11 cellular contexts compared by ENCODE assay signal in the genomic region with DNA sequence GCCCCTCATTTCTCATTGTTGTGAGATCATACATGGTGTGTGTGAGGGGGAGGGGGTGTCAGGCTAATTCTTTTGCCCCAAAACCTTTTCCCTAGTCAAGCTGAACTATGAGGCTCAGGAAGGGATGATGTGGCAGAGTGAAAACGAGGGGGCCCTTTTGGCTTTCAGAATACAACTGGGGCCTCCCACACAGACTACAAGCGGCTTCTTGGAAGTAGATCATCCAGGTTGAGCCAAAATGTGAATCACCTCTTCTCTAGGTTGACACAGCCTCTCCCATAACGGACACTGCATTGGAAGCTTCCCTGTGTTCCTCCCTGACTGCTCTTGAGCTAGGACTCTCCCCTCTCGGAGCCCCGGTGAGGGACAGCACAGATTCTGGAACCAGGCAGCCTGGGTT. TPM values are rescaled to one million over a fixed set of nuclear protein-coding genes. Genes with fewer than 3 reads are reported as not detected.
DNase-seq lines count a peak whose midpoint lies in the region; ATAC-seq and TF ChIP-seq lines count a peak whose summit lies in the region.
"Had no signal": no experiment of that assay in that cellular context is flagged by ENCODE, and none has a peak within 500 bp of the region (broad histone marks: within the 10 kb centered on the region; RNA-seq: fewer than 3 reads in every experiment).

No MANE protein-coding gene starts in this region.

- no peak overlapping the region for H3K27ac Mint-ChIP-seq in neural crest cell (ENCODE audit: unreplicated experiment)

- H3K4me3 Mint-ChIP-seq in neural crest cell = peak overlapping the region; percentile 98

- ATAC-seq in heart right ventricle (no peak), Right ventricle myocardium inferior (no peak)

- no peaks in the 10 kb centered on the region for H3K9me3 ChIP-seq in heart right ventricle
- H3K9me3 ChIP-seq in adipocyte (ENCODE audit: control insufficient read depth, low read length) = no peaks in the 10 kb centered on the region
- no peaks in the 10 kb centered on the region for H3K9me3 ChIP-seq in uterus
- no peaks in the 10 kb centered on the region for H3K9me3 ChIP-seq in effector memory CD4-positive, alpha-beta T cell (ENCODE audit: control insufficient read depth, low read length)
- H3K9me3 ChIP-seq: neutrophil had no signal

- H3K4me3 ChIP-seq in heart right ventricle (no peak overlapping the region), adipocyte (ENCODE audit: low read length) (peak overlapping the region; percentile 95), uterus (no peak overlapping the region)
- no peak overlapping the region for H3K4me3 ChIP-seq in effector memory CD4-positive, alpha-beta T cell (ENCODE audit: insufficient read depth, low read depth, low read length, poor library complexity, severe bottlenecking)

- H3K27me3 ChIP-seq in heart right ventricle = no peaks in the 10 kb centered on the region
- H3K27me3 ChIP-seq in adipocyte (replicated peaks; ENCODE audit: control insufficient read depth, insufficient read depth, low read length) = no peaks in the 10 kb centered on the region
- H3K27me3 ChIP-seq in uterus = no peaks in the 10 kb centered on the region
- no peaks in the 10 kb centered on the region for H3K27me3 ChIP-seq in effector memory CD4-positive, alpha-beta T cell (replicated peaks; ENCODE audit: control insufficient read depth, insufficient read depth, low read length, poor library complexity, severe bottlenecking)
- H3K27me3 ChIP-seq: neutrophil had no signal

- H3K27me3 Mint-ChIP-seq in neural crest cell (ENCODE audit: low read depth) = peaks cover 3% of the 10 kb centered on the region

- 70 to 83% methylated on average over 5 of the region's 5 CpGs for WGBS in heart right ventricle, 2 donors

- H3K36me3 Mint-ChIP-seq in neural crest cell (ENCODE audit: low read depth) = peaks cover 2% of the 10 kb centered on the region

- DNase-seq in heart right ventricle = no peak
- no peak for DNase-seq in Right ventricle myocardium inferior (ENCODE audit: missing footprints)
- DNase-seq in adipocyte (ENCODE audit: low read depth) = no peak
- no peak for DNase-seq in neural crest cell (ENCODE audit: low read depth, low spot score)
- peak; percentile 59 to 76 for DNase-seq in uterus
- no peak for DNase-seq in GOT3 (lab: John Stamatoyannopoulos, UW)
- no peak for DNase-seq in effector memory CD4-positive, alpha-beta T cell
- DNase-seq in effector CD8-positive, alpha-beta T cell (lab: John Stamatoyannopoulos, UW) = no peak
- DNase-seq: activated gamma-delta T cell, foreskin fibroblast had no signal

- peaks cover 39% of the 10 kb centered on the region for H3K4me1 Mint-ChIP-seq in neural crest cell

- TF ChIP-seq POLR2A in uterus (IDR thresholded peaks at IDR 0.05) = no peak

- peaks cover 0 to 9% (median 0%) of the 10 kb centered on the region in 9 donors for H3K36me3 ChIP-seq in heart right ventricle
- H3K36me3 ChIP-seq in adipocyte (ENCODE audit: control insufficient read depth, insufficient read depth, low read length, severe bottlenecking) = no peaks in the 10 kb centered on the region
- H3K36me3 ChIP-seq in uterus = no peaks in the 10 kb centered on the region
- H3K36me3 ChIP-seq in effector memory CD4-positive, alpha-beta T cell (ENCODE audit: control insufficient read depth, insufficient read depth, low read length) = no peaks in the 10 kb centered on the region
- H3K36me3 ChIP-seq: neutrophil had no signal

- H3K27ac ChIP-seq in heart right ventricle (peak overlapping the region in 7 of 10 donors; percentile 89 to 100 (median 98)), uterus (peak overlapping the region; percentile 93 to 96)
- H3K27ac ChIP-seq in effector memory CD4-positive, alpha-beta T cell (ENCODE audit: insufficient read depth, low read length, poor library complexity, severe bottlenecking) = no peak overlapping the region

- H3K9ac ChIP-seq in adipocyte (ENCODE audit: low read length) = peak overlapping the region; percentile 95

- TF ChIP-seq CTCF in heart right ventricle (IDR thresholded peaks at IDR 0.05) (no peak), neural crest cell (conservative IDR thresholded peaks at IDR 0.05) (no peak), uterus (IDR thresholded peaks at IDR 0.05) (no peak)

- intact Hi-C loops in heart right ventricle (cut with DNase I) (loop anchor here in 2 of 10 donors (5.0 kb wide), 1 partner anchor 39 kb away; no protein-coding TSS in a partner anchor), Right ventricle myocardium inferior (cut with DNase I) (loop anchor here (5.0 kb wide), 2 partner anchors 36 to 39 kb away; no protein-coding TSS in a partner anchor), uterus (cut with DNase I; ENCODE audit: low total_unique reads) (no loop called here)

- no peaks in the 10 kb centered on the region for H3K9me3 Mint-ChIP-seq in neural crest cell

- H3K4me1 ChIP-seq in heart right ventricle = peaks cover 10 to 36% (median 29%) of the 10 kb centered on the region in 9 donors
- peaks cover 38% of the 10 kb centered on the region for H3K4me1 ChIP-seq in adipocyte (ENCODE audit: control insufficient read depth, insufficient read depth, low read length)
- H3K4me1 ChIP-seq in uterus = peaks cover 6 to 7% of the 10 kb centered on the region in 2 donors
- H3K4me1 ChIP-seq in effector memory CD4-positive, alpha-beta T cell (ENCODE audit: control insufficient read depth, insufficient read depth, low read length, poor library complexity, severe bottlenecking) = peaks cover 17% of the 10 kb centered on the region

RNA-seq across cellular contexts. Expression of gene ALKBH5, which starts 2.3 kb away (rescaled TPM):
- total RNA-seq in heart right ventricle (100 to 1,000 TPM; 163 to 208 (median 194) TPM), Right ventricle myocardium inferior (183 TPM), neural crest cell (104 and 109 TPM in 2 replicates), uterus (100 to 1,000 TPM in 2 of 4 donors, 10 to 100 TPM in 2; 66.5 to 136 (median 98.5) TPM)
- 10 to 100 TPM; 72.6 to 80.3 TPM for polyA plus RNA-seq in heart right ventricle

RNA-seq across cellular contexts. Expression of gene LLGL1, which starts 44.1 kb away (rescaled TPM):
- total RNA-seq in heart right ventricle (10 to 100 TPM in 1 of 10 donors, 1 to 10 TPM in 9; 7.2 to 12.4 (median 9.1) TPM), Right ventricle myocardium inferior (8.4 TPM), neural crest cell (93.3 and 99.3 TPM in 2 replicates), uterus (10 to 100 TPM in 3 of 4 donors, 1 to 10 TPM in 1; 7.6 to 72.0 (median 23.1) TPM)
- polyA plus RNA-seq in heart right ventricle = 1 to 10 TPM; 5.8 to 5.9 TPM

Comparison
In these comparisons a context has a peak if more than half of its experiments do, and no peak if none do; other contexts are left out.
1. DNase-seq: peak in uterus (2 of 2); none in heart right ventricle (0 of 2), Right ventricle myocardium inferior (single experiment), adipocyte (single experiment), neural crest cell (single experiment), GOT3 (single experiment), effector memory CD4-positive, alpha-beta T cell (0 of 3) and effector CD8-positive, alpha-beta T cell (single experiment).